15 cellular contexts compared by ENCODE assay signal in the genomic region with DNA sequence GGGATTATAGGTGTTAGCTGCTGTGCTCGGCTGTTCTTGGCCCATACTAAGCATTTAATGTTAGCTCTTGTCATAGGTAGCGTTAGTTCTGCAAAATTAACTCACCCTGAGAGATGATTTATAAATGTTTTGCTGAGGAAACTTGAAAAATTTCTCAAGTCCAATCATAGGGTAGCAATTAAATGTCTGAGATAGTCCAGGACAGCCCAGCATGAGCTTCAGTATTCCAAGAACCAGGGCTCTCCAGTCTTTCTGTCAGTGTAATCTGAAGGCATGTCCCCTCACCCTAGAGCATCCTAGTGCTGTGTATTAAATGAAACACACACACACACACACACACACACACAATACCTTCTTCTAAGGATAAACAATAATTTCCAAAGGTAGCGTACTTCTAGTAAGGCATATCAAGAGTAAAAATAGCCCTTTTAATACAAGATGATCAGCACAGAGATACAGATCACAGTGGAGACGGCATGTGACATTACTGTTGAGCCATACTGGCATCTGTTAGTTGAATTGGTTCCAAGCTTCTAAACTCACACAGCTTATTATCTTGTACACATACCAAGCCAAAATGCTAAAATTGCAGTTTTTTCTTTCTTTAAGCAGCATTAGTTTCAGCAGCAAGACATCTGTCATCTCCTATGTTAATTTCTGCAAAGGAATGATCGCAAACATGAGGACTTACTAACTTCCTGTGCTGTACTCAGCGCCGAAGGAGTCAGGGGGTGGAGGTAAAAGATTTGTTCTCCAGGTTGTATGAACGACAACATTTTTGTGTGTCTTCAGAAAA.
"Had no signal": no experiment of that assay in that cellular context is flagged by ENCODE, and none has a peak within 500 bp of the region (broad histone marks: within the 10 kb centered on the region; RNA-seq: fewer than 3 reads in every experiment).

No MANE protein-coding gene starts in this region.

- H3K36me3 ChIP-seq: right lobe of liver, spleen had no signal

- H3K27ac Mint-ChIP-seq: activated naive CD4-positive, alpha-beta T cell treated with anti-CD3 and anti-CD28 coated beads, Interleukin-2, amount 10 ng/mL, durations not matched to agents 7 days and 5 days; activated T-helper 2 cell treated with anti-CD3 and anti-CD28 coated beads, Interferon-gamma antibody, Interleukin-2, Interleukin-4, amounts not matched to agents 10 μg/mL and 5 μg/mL and 100 μg/mL, durations not matched to agents 14 hours and 24 hours and 36 hours; immature natural killer cell; naive thymus-derived CD8-positive, alpha-beta T cell; progenitor cell of endocrine pancreas; stimulated activated memory B cell treated with anti-CD40 and anti-IgM and Interleukin-4, amounts not matched to agents 10 μg/mL and 1 μg/mL and 100 μg/mL, for 72 hours; type B pancreatic cell had no signal

- H3K4me1 Mint-ChIP-seq: activated naive CD4-positive, alpha-beta T cell treated with anti-CD3 and anti-CD28 coated beads, Interleukin-2, amount 10 ng/mL, durations not matched to agents 7 days and 5 days; central memory CD8-positive, alpha-beta T cell; immature natural killer cell; naive thymus-derived CD8-positive, alpha-beta T cell; stimulated activated memory B cell treated with anti-CD40 and anti-IgM and Interleukin-4, amounts not matched to agents 10 μg/mL and 1 μg/mL and 100 μg/mL, for 72 hours had no signal

- H3K36me3 Mint-ChIP-seq: activated naive CD4-positive, alpha-beta T cell treated with anti-CD3 and anti-CD28 coated beads, Interleukin-2, amount 10 ng/mL, durations not matched to agents 7 days and 5 days; immature natural killer cell; naive thymus-derived CD8-positive, alpha-beta T cell; stimulated activated memory B cell treated with anti-CD40 and anti-IgM and Interleukin-4, amounts not matched to agents 10 μg/mL and 1 μg/mL and 100 μg/mL, for 72 hours; type B pancreatic cell had no signal

- H3K4me3 Mint-ChIP-seq: activated naive CD4-positive, alpha-beta T cell treated with anti-CD3 and anti-CD28 coated beads, Interleukin-2, amount 10 ng/mL, durations not matched to agents 7 days and 5 days; central memory CD8-positive, alpha-beta T cell; immature natural killer cell; naive thymus-derived CD8-positive, alpha-beta T cell; stimulated activated memory B cell treated with anti-CD40 and anti-IgM and Interleukin-4, amounts not matched to agents 10 μg/mL and 1 μg/mL and 100 μg/mL, for 72 hours; type B pancreatic cell had no signal

- H3K27me3 ChIP-seq: body of pancreas, right lobe of liver, spleen had no signal

- H3K4me1 ChIP-seq: spleen had no signal

- H3K9me3 Mint-ChIP-seq: activated naive CD4-positive, alpha-beta T cell treated with anti-CD3 and anti-CD28 coated beads, Interleukin-2, amount 10 ng/mL, durations not matched to agents 7 days and 5 days; activated T-helper 2 cell treated with anti-CD3 and anti-CD28 coated beads, Interferon-gamma antibody, Interleukin-2, Interleukin-4, amounts not matched to agents 10 μg/mL and 5 μg/mL and 100 μg/mL, durations not matched to agents 14 hours and 24 hours and 36 hours; central memory CD8-positive, alpha-beta T cell; immature natural killer cell; naive thymus-derived CD8-positive, alpha-beta T cell; stimulated activated memory B cell treated with anti-CD40 and anti-IgM and Interleukin-4, amounts not matched to agents 10 μg/mL and 1 μg/mL and 100 μg/mL, for 72 hours; type B pancreatic cell had no signal

- H3K4me3 ChIP-seq: body of pancreas, lung, right lobe of liver, spleen had no signal

- H3K27ac ChIP-seq: body of pancreas, right lobe of liver, spleen had no signal

- H3K9me3 ChIP-seq: body of pancreas, right lobe of liver, spleen had no signal

- ATAC-seq: body of pancreas; left cardiac atrium; naive thymus-derived CD8-positive, alpha-beta T cell; stimulated activated memory B cell treated with anti-CD40 and anti-IgM and Interleukin-4, amounts not matched to agents 10 μg/mL and 1 μg/mL and 100 μg/mL, for 72 hours had no signal

- H3K27me3 Mint-ChIP-seq: activated naive CD4-positive, alpha-beta T cell treated with anti-CD3 and anti-CD28 coated beads, Interleukin-2, amount 10 ng/mL, durations not matched to agents 7 days and 5 days; central memory CD8-positive, alpha-beta T cell; naive thymus-derived CD8-positive, alpha-beta T cell; progenitor cell of endocrine pancreas; stimulated activated memory B cell treated with anti-CD40 and anti-IgM and Interleukin-4, amounts not matched to agents 10 μg/mL and 1 μg/mL and 100 μg/mL, for 72 hours; type B pancreatic cell had no signal

- DNase-seq: activated naive CD4-positive, alpha-beta T cell treated with anti-CD3 and anti-CD28 coated beads, Interleukin-2, amount 10 ng/mL, durations not matched to agents 7 days and 5 days; body of pancreas; effector memory CD4-positive, alpha-beta T cell; immature natural killer cell; left cardiac atrium; naive thymus-derived CD8-positive, alpha-beta T cell; right lobe of liver; spleen; stimulated activated CD4-positive, alpha-beta T cell treated with anti-CD3 and anti-CD28 coated beads, Interleukin-1b, Interleukin-23, amount 100 ng/mL, for 48 hours had no signal
